ENCODE assay signal across 20 cellular contexts in genomic region chr1:209038316-209038715, GRCh38.
DNase-seq lines count a peak whose midpoint lies in the region; ATAC-seq and TF ChIP-seq lines count a peak whose summit lies in the region.
"Had no signal": no experiment of that assay in that cellular context is flagged by ENCODE, and none has a peak within 500 bp of the region (broad histone marks: within the 10 kb centered on the region; RNA-seq: fewer than 3 reads in every experiment).

No MANE protein-coding gene starts in this region.

- no peaks in the 10 kb centered on the region for H3K36me3 Mint-ChIP-seq in stimulated activated naive B cell treated with anti-CD40 and anti-IgM and Interleukin-4, amounts not matched to agents 10 μg/mL and 1 μg/mL and 100 μg/mL, for 72 hours
- no peaks in the 10 kb centered on the region for H3K36me3 Mint-ChIP-seq in naive thymus-derived CD4-positive, alpha-beta T cell

- TF ChIP-seq CTCF in RWPE2 (IDR thresholded peaks at IDR 0.05; ENCODE audit: poor library complexity, severe bottlenecking) = no peak
- TF ChIP-seq CTCF in foreskin keratinocyte (conservative IDR thresholded peaks at IDR 0.05) = no peak

- no peaks in the 10 kb centered on the region for H3K9me3 ChIP-seq in RWPE2 (ENCODE audit: severe bottlenecking)
- H3K9me3 ChIP-seq in naive thymus-derived CD4-positive, alpha-beta T cell (ENCODE audit: control insufficient read depth in 2 of 3, low read length in 3 of 3) = no peaks in the 10 kb centered on the region
- H3K9me3 ChIP-seq: BE2C had no signal

- H3K4me3 ChIP-seq in RWPE2 (ENCODE audit: severe bottlenecking) = no peak overlapping the region
- no peak overlapping the region for H3K4me3 ChIP-seq in naive thymus-derived CD4-positive, alpha-beta T cell (ENCODE audit: low read length)
- H3K4me3 ChIP-seq: GM23338 had no signal

- intact Hi-C loops in naive thymus-derived CD4-positive, alpha-beta T cell (cut with micrococcal nuclease) = no loop called here

- POLR2A ChIA-PET in naive thymus-derived CD4-positive, alpha-beta T cell (lab: Charles Lee) = no interaction called here

- no peaks in the 10 kb centered on the region for H3K36me3 ChIP-seq in RWPE2 (ENCODE audit: low read depth)
- no peaks in the 10 kb centered on the region for H3K36me3 ChIP-seq in naive thymus-derived CD4-positive, alpha-beta T cell (ENCODE audit: control insufficient read depth in 2 of 3, insufficient read depth in 3 of 3, low read length in 3 of 3)
- H3K36me3 ChIP-seq: BE2C had no signal

- no peak overlapping the region for H3K4me3 Mint-ChIP-seq in stimulated activated naive B cell treated with anti-CD40 and anti-IgM and Interleukin-4, amounts not matched to agents 10 μg/mL and 1 μg/mL and 100 μg/mL, for 72 hours
- H3K4me3 Mint-ChIP-seq in naive thymus-derived CD4-positive, alpha-beta T cell = no peak overlapping the region
- H3K4me3 Mint-ChIP-seq: CD4-positive, alpha-beta T cell; GM23338 had no signal

- H3K27me3 ChIP-seq in RWPE2 (ENCODE audit: insufficient read depth, poor library complexity, severe bottlenecking) (no peaks in the 10 kb centered on the region), foreskin keratinocyte (no peaks in the 10 kb centered on the region)
- no peaks in the 10 kb centered on the region for H3K27me3 ChIP-seq in naive thymus-derived CD4-positive, alpha-beta T cell (ENCODE audit: control insufficient read depth in 2 of 2, insufficient read depth in 2 of 2, low read length in 2 of 2)
- H3K27me3 ChIP-seq: BE2C had no signal

- CTCF ChIA-PET in naive thymus-derived CD4-positive, alpha-beta T cell (lab: Charles Lee) = no interaction called here

- H3K9me3 Mint-ChIP-seq in stimulated activated naive B cell treated with anti-CD40 and anti-IgM and Interleukin-4, amounts not matched to agents 10 μg/mL and 1 μg/mL and 100 μg/mL, for 72 hours = peaks cover 0 to 5% of the 10 kb centered on the region in 2 donors
- H3K9me3 Mint-ChIP-seq in naive thymus-derived CD4-positive, alpha-beta T cell = peaks cover 0 to 5% (median 0%) of the 10 kb centered on the region in 11 donors
- H3K9me3 Mint-ChIP-seq: GM23338 had no signal

- H3K27ac ChIP-seq in RWPE2 (ENCODE audit: poor library complexity, severe bottlenecking) = peak overlapping the region; percentile 86
- H3K27ac ChIP-seq in foreskin keratinocyte = peak overlapping the region; percentile 96
- H3K27ac ChIP-seq in naive thymus-derived CD4-positive, alpha-beta T cell (ENCODE audit: low read depth, low read length) = no peak overlapping the region

- H3K4me1 Mint-ChIP-seq in stimulated activated naive B cell treated with anti-CD40 and anti-IgM and Interleukin-4, amounts not matched to agents 10 μg/mL and 1 μg/mL and 100 μg/mL, for 72 hours = peaks cover 0 to 2% of the 10 kb centered on the region in 2 donors
- no peaks in the 10 kb centered on the region for H3K4me1 Mint-ChIP-seq in naive thymus-derived CD4-positive, alpha-beta T cell
- H3K4me1 Mint-ChIP-seq: GM23338 had no signal

- H3K4me1 ChIP-seq in RWPE2 (ENCODE audit: insufficient read depth, poor library complexity, severe bottlenecking) (peaks cover 14% of the 10 kb centered on the region), foreskin keratinocyte (peaks cover 26% of the 10 kb centered on the region)
- H3K4me1 ChIP-seq in naive thymus-derived CD4-positive, alpha-beta T cell (ENCODE audit: control insufficient read depth in 2 of 2, insufficient read depth in 2 of 2, low read length in 2 of 2) = no peaks in the 10 kb centered on the region

- DNase-seq in M059J (ENCODE audit: low read depth) (peak; percentile 78), RWPE2 (ENCODE audit: low spot score) (no peak), foreskin keratinocyte (peak in 1 of 2 donors; percentile 64), GOT3 (lab: John Stamatoyannopoulos, UW) (no peak), dedifferentiated amniotic fluid mesenchymal stem cell (ENCODE audit: extremely low spot score) (no peak)
- DNase-seq in stimulated activated naive B cell treated with anti-CD40 and anti-IgM and Interleukin-4, amounts not matched to agents 10 μg/mL and 1 μg/mL and 100 μg/mL, for 72 hours = no peak
- no peak for DNase-seq in naive thymus-derived CD4-positive, alpha-beta T cell
- DNase-seq: BE2C; CD4-positive, alpha-beta T cell; COR-L47; DMS79 treated with DMSO at 0.1 percent for 48 hours; HCEC 1CT; Kasumi-1; MM.1S; NCI-H1048; NCI-H1417 treated with DMSO at 0.1 percent for 48 hours; NCI-H187; NCI-H446; NCI-H526 had no signal

- ATAC-seq in RWPE2 (ENCODE audit: low read depth) = no peak
- peak; percentile 4 for ATAC-seq in foreskin keratinocyte
- no peak for ATAC-seq in stimulated activated naive B cell treated with anti-CD40 and anti-IgM and Interleukin-4, amounts not matched to agents 10 μg/mL and 1 μg/mL and 100 μg/mL, for 72 hours (replicated peaks)
- ATAC-seq in naive thymus-derived CD4-positive, alpha-beta T cell = no peak
- ATAC-seq: GM23338 had no signal

- no peak overlapping the region for H3K27ac Mint-ChIP-seq in stimulated activated naive B cell treated with anti-CD40 and anti-IgM and Interleukin-4, amounts not matched to agents 10 μg/mL and 1 μg/mL and 100 μg/mL, for 72 hours
- H3K27ac Mint-ChIP-seq in naive thymus-derived CD4-positive, alpha-beta T cell = no peak overlapping the region
- H3K27ac Mint-ChIP-seq: CD4-positive, alpha-beta T cell; GM23338 had no signal

- H3K27me3 Mint-ChIP-seq in stimulated activated naive B cell treated with anti-CD40 and anti-IgM and Interleukin-4, amounts not matched to agents 10 μg/mL and 1 μg/mL and 100 μg/mL, for 72 hours = no peaks in the 10 kb centered on the region
- peaks cover 2 to 17% (median 6%) of the 10 kb centered on the region in 5 donors for H3K27me3 Mint-ChIP-seq in naive thymus-derived CD4-positive, alpha-beta T cell
